Comparison of ENCODE assay signal across 1 cellular context in genomic region chr11:88535916-88536547, GRCh38.
TF ChIP-seq lines count a peak whose summit lies in the region.

No MANE protein-coding gene starts in this region.

TF ChIP-seq in WTC11, 78 proteins besides CTCF, POLR2A, EP300 and RAD21 (continued from another document):
- no peak for TF ChIP-seq CDX4 (CRISPR knock-in tag; IDR thresholded peaks at IDR 0.05; ENCODE audit: borderline replicate concordance)
- TF ChIP-seq CBFB (CRISPR knock-in tag; IDR thresholded peaks at IDR 0.05; ENCODE audit: low read depth) = no peak
- no peak for TF ChIP-seq SP1 (CRISPR knock-in tag; conservative IDR thresholded peaks at IDR 0.05)
- no peak for TF ChIP-seq NR3C1 (CRISPR knock-in tag; conservative IDR thresholded peaks at IDR 0.05; ENCODE audit: low read depth)
- TF ChIP-seq ESRRA (CRISPR knock-in tag; IDR thresholded peaks at IDR 0.05; ENCODE audit: borderline replicate concordance) = no peak
- TF ChIP-seq E2F1 (CRISPR knock-in tag; IDR thresholded peaks at IDR 0.05) = no peak
- no peak for TF ChIP-seq ZBTB43 (CRISPR knock-in tag; IDR thresholded peaks at IDR 0.05)
- no peak for TF ChIP-seq PRRX2 (CRISPR knock-in tag; IDR thresholded peaks at IDR 0.05)
